In the genomic region with DNA sequence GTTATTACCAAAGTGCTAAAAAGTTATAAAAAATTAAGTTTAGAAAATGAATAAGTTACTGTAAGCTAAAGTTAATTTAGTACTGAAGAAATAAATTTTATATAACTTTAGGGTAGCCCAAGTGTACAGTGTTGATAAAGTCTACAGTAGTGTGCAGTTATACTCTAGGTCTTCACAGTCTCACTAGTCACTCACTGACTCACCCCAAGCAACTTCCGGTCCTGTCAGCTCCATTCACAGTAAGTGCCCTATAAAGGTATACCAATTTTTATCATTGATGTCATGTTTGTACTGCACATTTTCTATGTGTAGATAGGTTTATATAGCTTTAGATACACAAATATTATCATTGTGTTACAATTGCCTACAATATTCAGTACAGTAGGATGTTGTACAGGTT, we compare ENCODE assay signal across 21 cellular contexts.
"Had no signal": no experiment of that assay in that cellular context is flagged by ENCODE, and none has a peak within 500 bp of the region (broad histone marks: within the 10 kb centered on the region; RNA-seq: fewer than 3 reads in every experiment).

No MANE protein-coding gene starts in this region.

- ATAC-seq: body of pancreas; esophagus mucosa; mucosa of descending colon; natural killer cell treated with Interleukin-12 subunit alpha and Interleukin-12 subunit beta and Interleukin-15 and Interleukin-18, amount 100 ng/mL, for 72 hours; right cardiac atrium had no signal

- H3K27ac ChIP-seq: adrenal gland, body of pancreas, left ventricle myocardium inferior, transverse colon had no signal

- DNase-seq: activated CD4-positive, alpha-beta memory T cell treated with anti-CD3 and anti-CD28 coated beads for 36 hours; activated CD4-positive, alpha-beta T cell treated with anti-CD3 and anti-CD28 coated beads, Interleukin-2, amount 10 ng/mL, durations not matched to agents 24 days and 14 days; activated CD4-positive, CD25-positive, alpha-beta regulatory T cell treated with anti-CD3 and anti-CD28 coated beads, Interleukin-2, amount 50 U/mL, for 72 hours; activated CD8-positive, alpha-beta memory T cell treated with anti-CD3 and anti-CD28 coated beads, Interleukin-2, amount 50 U/mL, for 4 hours; activated effector memory CD4-positive, alpha-beta T cell treated with anti-CD3 and anti-CD28 coated beads, Interleukin-2, amount 50 U/mL, for 16 hours; activated naive CD4-positive, alpha-beta T cell treated with anti-CD3 and anti-CD28 coated beads for 36 hours; activated naive CD8-positive, alpha-beta T cell treated with anti-CD3 and anti-CD28 coated beads for 36 hours; activated T-cell treated with anti-CD3 and anti-CD28 coated beads, Interleukin-2, amount 50 U/mL, for 1 hour; adrenal gland; aorta; body of pancreas; cortex of kidney; foreskin melanocyte; left ventricle myocardium inferior; mucosa of descending colon; right cardiac atrium; stimulated activated naive CD4-positive, alpha-beta T cell; T1000; transverse colon had no signal

- H3K27me3 ChIP-seq: adrenal gland, body of pancreas, transverse colon had no signal

- H3K4me3 ChIP-seq: adrenal gland, body of pancreas, left ventricle myocardium inferior, mucosa of descending colon, transverse colon had no signal

- H3K4me1 ChIP-seq: adrenal gland, body of pancreas, left ventricle myocardium inferior, transverse colon had no signal
